In the genomic region with DNA sequence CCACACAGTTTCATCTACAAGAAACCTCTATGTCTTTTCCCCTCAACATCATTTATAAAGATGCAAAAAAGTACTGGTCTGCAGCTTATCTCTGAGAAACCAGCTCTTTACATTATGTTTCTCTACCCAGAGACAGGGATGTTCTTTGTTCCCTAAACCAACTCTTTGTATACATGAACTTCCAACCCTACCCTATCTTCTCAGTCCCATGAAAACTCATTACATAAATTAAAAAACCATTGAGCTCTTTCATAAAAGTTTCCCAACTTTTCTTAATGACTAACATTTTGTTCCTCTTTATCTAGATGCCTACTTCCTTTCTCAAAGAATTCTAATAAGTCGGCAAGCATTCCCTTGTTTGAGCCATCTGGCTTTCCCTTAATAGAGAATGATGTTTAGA, we compare ENCODE assay signal across 6 cellular contexts.
"Had no signal": no experiment of that assay in that cellular context is flagged by ENCODE, and none has a peak within 500 bp of the region (broad histone marks: within the 10 kb centered on the region; RNA-seq: fewer than 3 reads in every experiment).

No MANE protein-coding gene starts in this region.

- H3K4me2 ChIP-seq: KMS-11 had no signal

- H3K4me3 ChIP-seq: K562 had no signal

- H3K27ac ChIP-seq: HL-60, KMS-11 had no signal

- H3K9ac ChIP-seq: KMS-11 had no signal

- DNase-seq: IMR-90, KBM-7, KG1 had no signal
